ENCODE assay signal across 25 cellular contexts in the genomic region with DNA sequence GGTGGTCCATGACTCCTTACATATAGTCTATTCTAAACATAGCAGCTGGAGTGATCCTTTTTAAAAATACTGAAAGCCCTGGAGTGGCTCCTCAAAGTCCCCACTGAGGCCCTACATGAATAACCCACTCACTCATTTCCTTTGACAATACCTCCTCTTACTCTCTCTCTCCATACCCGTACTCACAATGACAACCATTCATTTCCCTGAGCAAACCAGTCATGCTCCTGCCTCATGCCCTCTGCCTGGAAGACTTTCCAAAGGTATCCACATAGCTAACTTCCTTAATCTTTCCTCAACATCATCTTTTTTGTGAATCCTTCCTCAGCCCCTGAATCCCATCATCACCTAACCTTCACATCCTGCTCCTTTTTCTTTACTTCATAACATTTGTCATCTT.
DNase-seq lines count a peak whose midpoint lies in the region; ATAC-seq and TF ChIP-seq lines count a peak whose summit lies in the region.
"Had no signal": no experiment of that assay in that cellular context is flagged by ENCODE, and none has a peak within 500 bp of the region (broad histone marks: within the 10 kb centered on the region; RNA-seq: fewer than 3 reads in every experiment).

No MANE protein-coding gene starts in this region.

- H2AFZ ChIP-seq in DND-41 (ENCODE audit: low read depth, low read length) (no peak overlapping the region), mammary epithelial cell (ENCODE audit: low read depth, low read length) (no peak overlapping the region), neural cell (ENCODE audit: low read depth, low read length) (no peak overlapping the region)

- no peak overlapping the region for H3K27ac ChIP-seq in CD4-positive, alpha-beta memory T cell (ENCODE audit: low read depth, low read length)
- H3K27ac ChIP-seq in DND-41 (ENCODE audit: low read length) (no peak overlapping the region), mammary epithelial cell (ENCODE audit: insufficient read depth, low read depth, low read length) (no peak overlapping the region), neural cell (ENCODE audit: low read length) (no peak overlapping the region), left ventricle myocardium inferior (replicated peaks) (no peak overlapping the region)
- H3K27ac ChIP-seq: C4-2B, HL-60, right atrium auricular region, VCaP had no signal

- intact Hi-C loops in CD4-positive, alpha-beta memory T cell (cut with micrococcal nuclease): loop anchor here (10.0 kb wide), 1 partner anchor 291 kb away; no protein-coding TSS in a partner anchor
- intact Hi-C loops in mammary epithelial cell (cut with micrococcal nuclease): no loop called here
- intact Hi-C loops in mucosa of descending colon (cut with DNase I, micrococcal nuclease): no loop called here
- intact Hi-C loops in left ventricle myocardium inferior (cut with micrococcal nuclease): no loop called here

- no peaks in the 10 kb centered on the region for H3K36me3 ChIP-seq in CD4-positive, alpha-beta memory T cell (ENCODE audit: insufficient read depth, low read length)
- H3K36me3 ChIP-seq in DND-41 (ENCODE audit: insufficient read depth, low read length): no peaks in the 10 kb centered on the region
- no peaks in the 10 kb centered on the region for H3K36me3 ChIP-seq in mammary epithelial cell (ENCODE audit: insufficient read depth, low read length)
- H3K36me3 ChIP-seq in neural cell (ENCODE audit: insufficient read depth, low read length): no peaks in the 10 kb centered on the region
- H3K36me3 ChIP-seq in mucosa of descending colon (ENCODE audit: low read depth): no peaks in the 10 kb centered on the region
- no peaks in the 10 kb centered on the region for H3K36me3 ChIP-seq in left ventricle myocardium inferior
- H3K36me3 ChIP-seq: right atrium auricular region had no signal

- H3K9me3 ChIP-seq in CD4-positive, alpha-beta memory T cell (ENCODE audit: control insufficient read depth in 1 of 2, low read length in 2 of 2): no peaks in the 10 kb centered on the region
- H3K9me3 ChIP-seq in DND-41 (ENCODE audit: insufficient read depth, low read length, severe bottlenecking) (no peaks in the 10 kb centered on the region), mammary epithelial cell (replicated peaks; ENCODE audit: insufficient read depth, low read length) (no peaks in the 10 kb centered on the region), neural cell (ENCODE audit: low read length) (no peaks in the 10 kb centered on the region), mucosa of descending colon (no peaks in the 10 kb centered on the region), left ventricle myocardium inferior (replicated peaks) (no peaks in the 10 kb centered on the region)
- H3K9me3 ChIP-seq: right atrium auricular region, SK-N-SH had no signal

- H3K4me3 ChIP-seq in CD4-positive, alpha-beta memory T cell (ENCODE audit: low read length in 2 of 2): no peak overlapping the region
- H3K4me3 ChIP-seq in DND-41 (ENCODE audit: low read depth in 1 of 2, low read length in 2 of 2) (no peak overlapping the region), mammary epithelial cell (replicated peaks in 1 of 3; ENCODE audit: insufficient read depth in 1 of 3, low read depth in 2 of 3, low read length in 3 of 3) (no peak overlapping the region), neural cell (ENCODE audit: low read length) (peak overlapping the region; percentile 59), mucosa of descending colon (no peak overlapping the region), left ventricle myocardium inferior (no peak overlapping the region)
- H3K4me3 ChIP-seq: right atrium auricular region had no signal

- WGBS in mammary epithelial cell (ENCODE audit: low coverage, missing lambda C conversion rate): 71% methylated on average over 1 of the region's 1 CpG

- no peaks in the 10 kb centered on the region for H3K27me3 ChIP-seq in CD4-positive, alpha-beta memory T cell (ENCODE audit: insufficient read depth, low read length)
- H3K27me3 ChIP-seq in DND-41 (ENCODE audit: insufficient read depth, low read length, poor library complexity) (no peaks in the 10 kb centered on the region), mammary epithelial cell (ENCODE audit: insufficient read depth, low read length) (no peaks in the 10 kb centered on the region), neural cell (ENCODE audit: insufficient read depth, low read depth, low read length) (no peaks in the 10 kb centered on the region), left ventricle myocardium inferior (ENCODE audit: low read depth) (no peaks in the 10 kb centered on the region)
- H3K27me3 ChIP-seq: right atrium auricular region had no signal

- TF ChIP-seq RAD21 in neural cell (conservative IDR thresholded peaks at IDR 0.05): no peak

- H3K27me3 Mint-ChIP-seq in CD4-positive, alpha-beta memory T cell: no peaks in the 10 kb centered on the region
- H3K27me3 Mint-ChIP-seq: activated CD4-positive, alpha-beta T cell treated with anti-CD3 and anti-CD28 coated beads, Interleukin-2, amount 10 ng/mL, durations not matched to agents 24 days and 14 days; activated CD8-positive, alpha-beta memory T cell treated with anti-CD3 and anti-CD28 coated beads, Interleukin-2, amount 10 ng/mL, durations not matched to agents 7 days and 5 days; stimulated activated naive B cell treated with anti-CD40 and anti-IgM and Interleukin-4, amounts not matched to agents 10 μg/mL and 1 μg/mL and 100 μg/mL, for 72 hours had no signal

- no peak for ATAC-seq in DND-41 (ENCODE audit: insufficient read depth, low read depth)
- no peak for ATAC-seq in mucosa of descending colon
- no peak for ATAC-seq in HG03108 (IDR thresholded peaks at IDR 0.05; ENCODE audit: unreplicated experiment)
- ATAC-seq: activated CD8-positive, alpha-beta memory T cell treated with anti-CD3 and anti-CD28 coated beads, Interleukin-2, amount 10 ng/mL, durations not matched to agents 7 days and 5 days; stimulated activated naive B cell treated with anti-CD40 and anti-IgM and Interleukin-4, amounts not matched to agents 10 μg/mL and 1 μg/mL and 100 μg/mL, for 72 hours had no signal

- BruUV-seq in mammary epithelial cell (replicated peaks; lab: Mats Ljungman, UMichigan): no TSS peak

- no peak for TF ChIP-seq EP300 in neural cell (conservative IDR thresholded peaks at IDR 0.05; ENCODE audit: poor library complexity, severe bottlenecking)

- peaks cover 33% of the 10 kb centered on the region for H3K4me1 ChIP-seq in CD4-positive, alpha-beta memory T cell (ENCODE audit: insufficient read depth, low read length)
- H3K4me1 ChIP-seq in DND-41 (ENCODE audit: insufficient read depth, low read length): peaks cover 35% of the 10 kb centered on the region
- peaks cover 10% of the 10 kb centered on the region for H3K4me1 ChIP-seq in mammary epithelial cell (ENCODE audit: insufficient read depth, low read length)
- H3K4me1 ChIP-seq in mucosa of descending colon (ENCODE audit: low read depth): no peaks in the 10 kb centered on the region
- peaks cover 65% of the 10 kb centered on the region for H3K4me1 ChIP-seq in left ventricle myocardium inferior

- peaks cover 0 to 4% of the 10 kb centered on the region in 2 donors for H3K36me3 Mint-ChIP-seq in CD4-positive, alpha-beta memory T cell

- CTCF ChIA-PET in CD4-positive, alpha-beta memory T cell (lab: Charles Lee; ENCODE audit: partially characterized antibody): no interaction called here
- CTCF ChIA-PET in mammary epithelial cell (lab: Charles Lee; ENCODE audit: low non-redundant PET): no interaction called here

- no peaks in the 10 kb centered on the region for H4K20me1 ChIP-seq in DND-41 (ENCODE audit: insufficient read depth, low read length)
- no peaks in the 10 kb centered on the region for H4K20me1 ChIP-seq in mammary epithelial cell (ENCODE audit: insufficient read depth, low read length)
- no peaks in the 10 kb centered on the region for H4K20me1 ChIP-seq in neural cell (ENCODE audit: insufficient read depth)

- H3K27ac Mint-ChIP-seq in CD4-positive, alpha-beta memory T cell: peak overlapping the region in 2 of 7 donors; percentile 3 to 5
- H3K27ac Mint-ChIP-seq: activated CD4-positive, alpha-beta T cell treated with anti-CD3 and anti-CD28 coated beads, Interleukin-2, amount 10 ng/mL, durations not matched to agents 24 days and 14 days; activated CD8-positive, alpha-beta memory T cell treated with anti-CD3 and anti-CD28 coated beads, Interleukin-2, amount 10 ng/mL, durations not matched to agents 7 days and 5 days; stimulated activated naive B cell treated with anti-CD40 and anti-IgM and Interleukin-4, amounts not matched to agents 10 μg/mL and 1 μg/mL and 100 μg/mL, for 72 hours had no signal

- POLR2A ChIA-PET in CD4-positive, alpha-beta memory T cell (lab: Charles Lee; ENCODE audit: partially characterized antibody): interaction anchor here (1.4 kb wide), 1 partner anchor 199 kb away, joined by 6 read pairs; a partner anchor contains a TSS

- H3K4me2 ChIP-seq in DND-41 (ENCODE audit: insufficient read depth, low read length): peak overlapping the region; percentile 68
- H3K4me2 ChIP-seq in mammary epithelial cell (ENCODE audit: insufficient read depth, low read depth, low read length): peak overlapping the region; percentile 82
- no peak overlapping the region for H3K4me2 ChIP-seq in neural cell (ENCODE audit: low read length)
- H3K4me2 ChIP-seq: SK-N-SH had no signal

- no peaks in the 10 kb centered on the region for H3K9me2 ChIP-seq in neural cell (ENCODE audit: insufficient read depth, low read length)
- H3K9me2 ChIP-seq: SK-N-SH had no signal

- DNase-seq in CD4-positive, alpha-beta memory T cell: no peak
- DNase-seq in DND-41 (no peak), mammary epithelial cell (no peak), mucosa of descending colon (no peak), left ventricle myocardium inferior (no peak)
- DNase-seq: activated CD4-positive, alpha-beta T cell treated with anti-CD3 and anti-CD28 coated beads, Interleukin-2, amount 10 ng/mL, durations not matched to agents 24 days and 14 days; activated CD8-positive, alpha-beta memory T cell treated with anti-CD3 and anti-CD28 coated beads, Interleukin-2, amount 10 ng/mL, durations not matched to agents 7 days and 5 days; aorta; central memory CD4-positive, alpha-beta T cell; DMS153; H9; Karpas-422; NCI-H1092; NCI-H187; NCI-H226; NCI-H774; SK-N-SH; stimulated activated CD4-positive, alpha-beta T cell treated with anti-CD3 and anti-CD28 coated beads, Interleukin-4, amount 100 ng/mL, for 1 hour; stimulated activated naive B cell treated with anti-CD40 and anti-IgM and Interleukin-4, amounts not matched to agents 10 μg/mL and 1 μg/mL and 100 μg/mL, for 72 hours had no signal

- peaks cover 15 to 40% (median 27%) of the 10 kb centered on the region in 4 donors for H3K4me1 Mint-ChIP-seq in CD4-positive, alpha-beta memory T cell

- H3K9ac ChIP-seq in DND-41 (ENCODE audit: low read depth, low read length): no peak overlapping the region
- no peak overlapping the region for H3K9ac ChIP-seq in mammary epithelial cell (ENCODE audit: insufficient read depth, low read length)
- H3K9ac ChIP-seq in neural cell (ENCODE audit: low read length): no peak overlapping the region
- H3K9ac ChIP-seq: SK-N-SH had no signal

- no peaks in the 10 kb centered on the region for H3F3A ChIP-seq in neural cell (ENCODE audit: insufficient read depth, low read length, poor library complexity, severe bottlenecking)

- H3K79me2 ChIP-seq in DND-41 (ENCODE audit: insufficient read depth, low read length) (peaks cover 13% of the 10 kb centered on the region; the same call in 1 of the 2 replicates), mammary epithelial cell (ENCODE audit: insufficient read depth, low read length) (peaks cover 30% of the 10 kb centered on the region), neural cell (replicated peaks; ENCODE audit: insufficient read depth, low read length) (peaks cover 53% of the 10 kb centered on the region)

- no peak for TF ChIP-seq CTCF in DND-41 (IDR thresholded peaks at IDR 0.05; ENCODE audit: borderline replicate concordance, extremely low read depth, low read length, poor library complexity, severe bottlenecking)
- TF ChIP-seq CTCF in mammary epithelial cell (conservative IDR thresholded peaks at IDR 0.05 in 1 of 2, IDR thresholded peaks at IDR 0.05 in 1 of 2; ENCODE audit: extremely low read depth in 1 of 2, insufficient read depth in 1 of 2, low read depth in 1 of 2, low read length in 2 of 2): no peak
- TF ChIP-seq CTCF in neural cell (IDR thresholded peaks at IDR 0.05; ENCODE audit: poor library complexity, severe bottlenecking): no peak
- TF ChIP-seq CTCF in mucosa of descending colon (IDR thresholded peaks at IDR 0.05): no peak
- TF ChIP-seq CTCF in left ventricle myocardium inferior (IDR thresholded peaks at IDR 0.05; ENCODE audit: borderline replicate concordance): no peak

- in situ Hi-C loops in mammary epithelial cell (cut with MboI; ENCODE audit: low sequenced_read_pairs in 2 of 2): no loop called here

- dilution Hi-C loops in mammary epithelial cell (cut with HindIII; ENCODE audit: low sequenced_read_pairs): no loop called here

- peak overlapping the region in 5 of 8 donors; percentile 3 to 68 (median 37) for H3K4me3 Mint-ChIP-seq in CD4-positive, alpha-beta memory T cell
- H3K4me3 Mint-ChIP-seq: activated CD4-positive, alpha-beta T cell treated with anti-CD3 and anti-CD28 coated beads, Interleukin-2, amount 10 ng/mL, durations not matched to agents 24 days and 14 days; activated CD8-positive, alpha-beta memory T cell treated with anti-CD3 and anti-CD28 coated beads, Interleukin-2, amount 10 ng/mL, durations not matched to agents 7 days and 5 days; stimulated activated naive B cell treated with anti-CD40 and anti-IgM and Interleukin-4, amounts not matched to agents 10 μg/mL and 1 μg/mL and 100 μg/mL, for 72 hours had no signal

- H3K9me3 Mint-ChIP-seq in CD4-positive, alpha-beta memory T cell: no peaks in the 10 kb centered on the region
- H3K9me3 Mint-ChIP-seq: H9; stimulated activated naive B cell treated with anti-CD40 and anti-IgM and Interleukin-4, amounts not matched to agents 10 μg/mL and 1 μg/mL and 100 μg/mL, for 72 hours had no signal
